21 cellular contexts compared by ENCODE assay signal in the genomic region with DNA sequence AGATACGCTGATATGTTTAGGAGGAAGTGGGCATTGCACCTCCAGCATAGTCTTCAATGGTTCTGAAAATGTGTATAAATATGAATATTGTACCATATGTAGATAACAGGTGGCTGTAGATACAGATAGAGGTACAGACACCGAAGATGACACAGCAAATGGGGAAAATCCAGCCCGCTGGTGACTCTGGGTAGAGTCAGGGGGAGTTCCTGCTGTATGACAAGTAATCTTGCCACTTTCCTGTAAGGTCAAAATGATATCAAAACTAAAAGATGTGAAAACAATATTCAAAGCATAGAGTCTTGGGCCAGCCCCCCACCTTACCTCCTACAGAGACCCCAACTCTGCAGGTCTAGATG. TPM values are rescaled to one million over a fixed set of nuclear protein-coding genes. Genes with fewer than 3 reads are reported as not detected.
DNase-seq lines count a peak whose midpoint lies in the region; TF ChIP-seq lines count a peak whose summit lies in the region.
"Had no signal": no experiment of that assay in that cellular context is flagged by ENCODE, and none has a peak within 500 bp of the region (broad histone marks: within the 10 kb centered on the region; RNA-seq: fewer than 3 reads in every experiment).

No MANE protein-coding gene starts in this region.

- no peaks in the 10 kb centered on the region for H3K79me2 ChIP-seq in osteoblast (ENCODE audit: insufficient read depth, low read length)

- peaks cover 14% of the 10 kb centered on the region for H3K9me3 Mint-ChIP-seq in activated CD4-positive, alpha-beta memory T cell treated with anti-CD3 and anti-CD28 coated beads for 36 hours
- peaks cover 17% of the 10 kb centered on the region for H3K9me3 Mint-ChIP-seq in activated CD4-positive, alpha-beta memory T cell treated with anti-CD3 and anti-CD28 coated beads, Interleukin-2, amount 10 ng/mL, durations not matched to agents 7 days and 5 days
- H3K9me3 Mint-ChIP-seq in HFFc6 = peaks cover 35% of the 10 kb centered on the region

- peaks cover 7% of the 10 kb centered on the region for H3K27me3 ChIP-seq in osteoblast (ENCODE audit: insufficient read depth, low read length)
- H3K27me3 ChIP-seq: BE2C had no signal

- no peak overlapping the region for H3K4me2 ChIP-seq in osteoblast (ENCODE audit: insufficient read depth, low read length)

- H3K27me3 Mint-ChIP-seq in activated CD4-positive, alpha-beta memory T cell treated with anti-CD3 and anti-CD28 coated beads for 36 hours = peaks cover 14% of the 10 kb centered on the region
- H3K27me3 Mint-ChIP-seq in activated CD4-positive, alpha-beta memory T cell treated with anti-CD3 and anti-CD28 coated beads, Interleukin-2, amount 10 ng/mL, durations not matched to agents 7 days and 5 days = peaks cover 9% of the 10 kb centered on the region
- peaks cover 24% of the 10 kb centered on the region for H3K27me3 Mint-ChIP-seq in HFFc6 (ENCODE audit: insufficient read depth)

- no peak overlapping the region for H2AFZ ChIP-seq in osteoblast (ENCODE audit: low read length)

- no peak overlapping the region for H3K27ac ChIP-seq in osteoblast (ENCODE audit: low read depth, low read length)

- no peak overlapping the region for H3K4me3 Mint-ChIP-seq in activated CD4-positive, alpha-beta memory T cell treated with anti-CD3 and anti-CD28 coated beads for 36 hours
- H3K4me3 Mint-ChIP-seq in activated CD4-positive, alpha-beta memory T cell treated with anti-CD3 and anti-CD28 coated beads, Interleukin-2, amount 10 ng/mL, durations not matched to agents 7 days and 5 days = no peak overlapping the region
- H3K4me3 Mint-ChIP-seq in HFFc6 = no peak overlapping the region
- H3K4me3 Mint-ChIP-seq: CD4-positive, CD25-positive, alpha-beta regulatory T cell; CD8-positive, alpha-beta memory T cell had no signal

- H4K20me1 ChIP-seq in osteoblast (ENCODE audit: insufficient read depth, low read length) = no peaks in the 10 kb centered on the region

- no peaks in the 10 kb centered on the region for H3K36me3 Mint-ChIP-seq in activated CD4-positive, alpha-beta memory T cell treated with anti-CD3 and anti-CD28 coated beads for 36 hours
- H3K36me3 Mint-ChIP-seq in activated CD4-positive, alpha-beta memory T cell treated with anti-CD3 and anti-CD28 coated beads, Interleukin-2, amount 10 ng/mL, durations not matched to agents 7 days and 5 days (ENCODE audit: low read depth) = peaks cover 9% of the 10 kb centered on the region
- peaks cover 6% of the 10 kb centered on the region; the same call in 1 of the 2 replicates for H3K36me3 Mint-ChIP-seq in HFFc6 (ENCODE audit: low read depth)
- H3K36me3 Mint-ChIP-seq: CD4-positive, CD25-positive, alpha-beta regulatory T cell; CD8-positive, alpha-beta memory T cell had no signal

- no peaks in the 10 kb centered on the region for H3K9me3 ChIP-seq in osteoblast (ENCODE audit: low read depth, low read length)
- H3K9me3 ChIP-seq: BE2C had no signal

- no peaks in the 10 kb centered on the region for H3K4me1 ChIP-seq in osteoblast (ENCODE audit: insufficient read depth, low read length)
- H3K4me1 ChIP-seq: BE2C had no signal

- H3K4me3 ChIP-seq in osteoblast (ENCODE audit: insufficient read depth, low read length) = no peak overlapping the region
- H3K4me3 ChIP-seq: GM12878 had no signal

- intact Hi-C loops in activated CD4-positive, alpha-beta memory T cell treated with anti-CD3 and anti-CD28 coated beads for 36 hours (cut with micrococcal nuclease) = no loop called here

- no peak for TF ChIP-seq CTCF in osteoblast (IDR thresholded peaks at IDR 0.05; ENCODE audit: extremely low read depth, low read depth, low read length)
- no peak for TF ChIP-seq CTCF in HFFc6 (IDR thresholded peaks at IDR 0.05)

- H3K27ac Mint-ChIP-seq in activated CD4-positive, alpha-beta memory T cell treated with anti-CD3 and anti-CD28 coated beads for 36 hours = no peak overlapping the region
- no peak overlapping the region for H3K27ac Mint-ChIP-seq in activated CD4-positive, alpha-beta memory T cell treated with anti-CD3 and anti-CD28 coated beads, Interleukin-2, amount 10 ng/mL, durations not matched to agents 7 days and 5 days
- no peak overlapping the region for H3K27ac Mint-ChIP-seq in HFFc6

- CTCF ChIA-PET in activated CD4-positive, alpha-beta memory T cell treated with anti-CD3 and anti-CD28 coated beads for 36 hours (lab: Charles Lee) = no interaction called here
- CTCF ChIA-PET in activated CD4-positive, alpha-beta memory T cell treated with anti-CD3 and anti-CD28 coated beads, Interleukin-2, amount 10 ng/mL, durations not matched to agents 7 days and 5 days (lab: Charles Lee) = no interaction called here

- no peaks in the 10 kb centered on the region for H3K4me1 Mint-ChIP-seq in activated CD4-positive, alpha-beta memory T cell treated with anti-CD3 and anti-CD28 coated beads for 36 hours (ENCODE audit: low read depth)
- H3K4me1 Mint-ChIP-seq in activated CD4-positive, alpha-beta memory T cell treated with anti-CD3 and anti-CD28 coated beads, Interleukin-2, amount 10 ng/mL, durations not matched to agents 7 days and 5 days = no peaks in the 10 kb centered on the region
- peaks cover 14% of the 10 kb centered on the region; the same call in 1 of the 2 replicates for H3K4me1 Mint-ChIP-seq in HFFc6 (ENCODE audit: low read depth)
- H3K4me1 Mint-ChIP-seq: CD4-positive, CD25-positive, alpha-beta regulatory T cell had no signal

- POLR2A ChIA-PET in activated CD4-positive, alpha-beta memory T cell treated with anti-CD3 and anti-CD28 coated beads for 36 hours (lab: Charles Lee) = no interaction called here
- POLR2A ChIA-PET in activated CD4-positive, alpha-beta memory T cell treated with anti-CD3 and anti-CD28 coated beads, Interleukin-2, amount 10 ng/mL, durations not matched to agents 7 days and 5 days (lab: Charles Lee) = no interaction called here

- no peaks in the 10 kb centered on the region for H3K36me3 ChIP-seq in osteoblast (ENCODE audit: insufficient read depth, low read length)
- H3K36me3 ChIP-seq: BE2C had no signal

- DNase-seq in activated CD4-positive, alpha-beta memory T cell treated with anti-CD3 and anti-CD28 coated beads for 36 hours = peak; percentile 27
- DNase-seq in activated CD4-positive, alpha-beta memory T cell treated with anti-CD3 and anti-CD28 coated beads, Interleukin-2, amount 10 ng/mL, durations not matched to agents 7 days and 5 days = no peak
- peak; percentile 42 for DNase-seq in activated effector memory CD4-positive, alpha-beta T cell treated with anti-CD3 and anti-CD28 coated beads, Interleukin-2, amount 50 U/mL, for 16 hours
- DNase-seq in activated effector memory CD4-positive, alpha-beta T cell treated with Interleukin-2 at 50 U/mL for 16 hours = no peak
- peak; percentile 42 for DNase-seq in stimulated activated CD4-positive, alpha-beta T cell treated with anti-CD3 and anti-CD28 coated beads, Interleukin-1b, Interleukin-23, amount 100 ng/mL, for 48 hours
- DNase-seq in stimulated activated CD4-positive, alpha-beta T cell treated with anti-CD3 and anti-CD28 coated beads, Interleukin-2, amount 100 ng/mL, for 48 hours = no peak
- DNase-seq in osteoblast (ENCODE audit: insufficient read length, low spot score, missing footprints) = peak; percentile 9
- no peak for DNase-seq in HFFc6
- DNase-seq: ACHN; BE2C; C1 segment of cervical spinal cord; CD4-positive, CD25-positive, alpha-beta regulatory T cell; COR-L47; DMS 273 treated with DMSO at 0.1 percent for 48 hours; DMS53; DND-41; EL; GOT3; H7 had no signal

RNA-seq across cellular contexts. Expression of gene C2CD4C, which starts 17.8 kb away (rescaled TPM):
- under 1 TPM; 0.33 to 0.44 TPM for total RNA-seq in activated CD4-positive, alpha-beta memory T cell treated with anti-CD3 and anti-CD28 coated beads for 36 hours
- under 1 TPM in 1 of 2 experiments, not detected in 1; 0.08 TPM for total RNA-seq in activated CD4-positive, alpha-beta memory T cell treated with anti-CD3 and anti-CD28 coated beads, Interleukin-2, amount 10 ng/mL, durations not matched to agents 7 days and 5 days
- total RNA-seq in osteoblast = not detected in 2 replicates
- total RNA-seq in HFFc6 (2021; fragmentation: NEBNext Ultra II Directional; extraction: Animal tissue kit (Norgen Biotek cat#: 25700)) = not detected
- total RNA-seq: CD4-positive, CD25-positive, alpha-beta regulatory T cell; CD8-positive, alpha-beta memory T cell; GM12878 had no signal

RNA-seq across cellular contexts. Expression of gene MIER2, which starts 46.6 kb away (rescaled TPM):
- 10 to 100 TPM; 22.1 to 23.1 TPM for total RNA-seq in activated CD4-positive, alpha-beta memory T cell treated with anti-CD3 and anti-CD28 coated beads for 36 hours
- 10 to 100 TPM; 17.2 to 20.8 TPM for total RNA-seq in activated CD4-positive, alpha-beta memory T cell treated with anti-CD3 and anti-CD28 coated beads, Interleukin-2, amount 10 ng/mL, durations not matched to agents 7 days and 5 days
- total RNA-seq in osteoblast = 10.9 and 14.8 TPM in 2 replicates
- 10 to 100 TPM; 31.7 to 42.2 (median 33.4) TPM for total RNA-seq in HFFc6 (2021; fragmentation: NEBNext Ultra II Directional; extraction: Animal tissue kit (Norgen Biotek cat#: 25700))

Comparison
In these comparisons a context has a peak if more than half of its experiments do, and no peak if none do; other contexts are left out.
1. DNase-seq: peak in activated CD4-positive, alpha-beta memory T cell treated with anti-CD3 and anti-CD28 coated beads for 36 hours (single experiment), activated effector memory CD4-positive, alpha-beta T cell treated with anti-CD3 and anti-CD28 coated beads, Interleukin-2, amount 50 U/mL, for 16 hours (single experiment), stimulated activated CD4-positive, alpha-beta T cell treated with anti-CD3 and anti-CD28 coated beads, Interleukin-1b, Interleukin-23, amount 100 ng/mL, for 48 hours (single experiment) and osteoblast (single experiment); none in activated CD4-positive, alpha-beta memory T cell treated with anti-CD3 and anti-CD28 coated beads, Interleukin-2, amount 10 ng/mL, durations not matched to agents 7 days and 5 days (single experiment), activated effector memory CD4-positive, alpha-beta T cell treated with Interleukin-2 at 50 U/mL for 16 hours (single experiment), stimulated activated CD4-positive, alpha-beta T cell treated with anti-CD3 and anti-CD28 coated beads, Interleukin-2, amount 100 ng/mL, for 48 hours (0 of 2) and HFFc6 (single experiment).